In genomic region chr6:119255492-119255891, GRCh38 we compare ENCODE assay signal across 19 cellular contexts.
DNase-seq lines count a peak whose midpoint lies in the region; ATAC-seq and TF ChIP-seq lines count a peak whose summit lies in the region.
"Had no signal": no experiment of that assay in that cellular context is flagged by ENCODE, and none has a peak within 500 bp of the region (broad histone marks: within the 10 kb centered on the region; RNA-seq: fewer than 3 reads in every experiment).

No MANE protein-coding gene starts in this region.

- CTCF ChIA-PET in activated CD8-positive, alpha-beta T cell treated with anti-CD3 and anti-CD28 coated beads, Interleukin-2, amount 10 ng/mL, durations not matched to agents 7 days and 5 days (lab: Charles Lee): no interaction called here
- CTCF ChIA-PET in naive thymus-derived CD4-positive, alpha-beta T cell (lab: Charles Lee): interaction anchor here (0.6 kb wide), 1 partner anchor 326 kb away, joined by 3 read pairs; no protein-coding TSS in a partner anchor

- no peak for TF ChIP-seq CTCF in DND-41 (IDR thresholded peaks at IDR 0.05; ENCODE audit: borderline replicate concordance, extremely low read depth, low read length, poor library complexity, severe bottlenecking)

- H3K9me3 ChIP-seq in DND-41 (ENCODE audit: insufficient read depth, low read length, severe bottlenecking): no peaks in the 10 kb centered on the region
- H3K9me3 ChIP-seq in naive thymus-derived CD4-positive, alpha-beta T cell (ENCODE audit: control insufficient read depth in 2 of 3, low read length in 3 of 3): no peaks in the 10 kb centered on the region
- H3K9me3 ChIP-seq: Peyer's patch had no signal

- no peaks in the 10 kb centered on the region for H3K27me3 ChIP-seq in DND-41 (ENCODE audit: insufficient read depth, low read length, poor library complexity)
- no peaks in the 10 kb centered on the region for H3K27me3 ChIP-seq in naive thymus-derived CD4-positive, alpha-beta T cell (ENCODE audit: control insufficient read depth in 2 of 2, insufficient read depth in 2 of 2, low read length in 2 of 2)
- H3K27me3 ChIP-seq: Peyer's patch had no signal

- no peak overlapping the region for H3K27ac Mint-ChIP-seq in activated CD8-positive, alpha-beta T cell treated with anti-CD3 and anti-CD28 coated beads, Interleukin-2, amount 10 ng/mL, durations not matched to agents 7 days and 5 days
- no peak overlapping the region for H3K27ac Mint-ChIP-seq in naive thymus-derived CD4-positive, alpha-beta T cell
- no peak overlapping the region for H3K27ac Mint-ChIP-seq in immature natural killer cell
- H3K27ac Mint-ChIP-seq: H9 had no signal

- no peaks in the 10 kb centered on the region for H3K9me3 Mint-ChIP-seq in activated CD8-positive, alpha-beta T cell treated with anti-CD3 and anti-CD28 coated beads, Interleukin-2, amount 10 ng/mL, durations not matched to agents 7 days and 5 days (ENCODE audit: insufficient read depth)
- H3K9me3 Mint-ChIP-seq in naive thymus-derived CD4-positive, alpha-beta T cell: peaks cover 0 to 4% (median 0%) of the 10 kb centered on the region in 11 donors
- peaks cover 0 to 2% (median 0%) of the 10 kb centered on the region in 6 donors for H3K9me3 Mint-ChIP-seq in immature natural killer cell
- H3K9me3 Mint-ChIP-seq: H9 had no signal

- no peaks in the 10 kb centered on the region for H3K27me3 Mint-ChIP-seq in activated CD8-positive, alpha-beta T cell treated with anti-CD3 and anti-CD28 coated beads, Interleukin-2, amount 10 ng/mL, durations not matched to agents 7 days and 5 days (ENCODE audit: low read depth)
- H3K27me3 Mint-ChIP-seq in naive thymus-derived CD4-positive, alpha-beta T cell: no peaks in the 10 kb centered on the region
- peaks cover 0 to 2% (median 0%) of the 10 kb centered on the region in 3 donors for H3K27me3 Mint-ChIP-seq in immature natural killer cell (ENCODE audit: low read depth in 3 of 3)

- no peaks in the 10 kb centered on the region for H3K36me3 ChIP-seq in DND-41 (ENCODE audit: insufficient read depth, low read length)
- no peaks in the 10 kb centered on the region for H3K36me3 ChIP-seq in naive thymus-derived CD4-positive, alpha-beta T cell (ENCODE audit: control insufficient read depth in 2 of 3, insufficient read depth in 3 of 3, low read length in 3 of 3)
- H3K36me3 ChIP-seq: Peyer's patch had no signal

- ATAC-seq in DND-41 (ENCODE audit: insufficient read depth, low read depth): peak; percentile 78
- ATAC-seq in activated CD8-positive, alpha-beta T cell treated with anti-CD3 and anti-CD28 coated beads, Interleukin-2, amount 10 ng/mL, durations not matched to agents 7 days and 5 days: peak; percentile 49
- peak; percentile 67 for ATAC-seq in naive thymus-derived CD4-positive, alpha-beta T cell

- no peak overlapping the region for H3K27ac ChIP-seq in DND-41 (ENCODE audit: low read length)
- no peak overlapping the region for H3K27ac ChIP-seq in naive thymus-derived CD4-positive, alpha-beta T cell (ENCODE audit: low read depth, low read length)
- H3K27ac ChIP-seq: C4-2B, Peyer's patch had no signal

- intact Hi-C loops in naive thymus-derived CD4-positive, alpha-beta T cell (cut with micrococcal nuclease): no loop called here
- intact Hi-C loops in head of caudate nucleus (cut with DNase I): no loop called here

- H3K4me1 ChIP-seq in DND-41 (ENCODE audit: insufficient read depth, low read length): peaks cover 11% of the 10 kb centered on the region
- peaks cover 0 to 16% of the 10 kb centered on the region in 2 donors for H3K4me1 ChIP-seq in naive thymus-derived CD4-positive, alpha-beta T cell (ENCODE audit: control insufficient read depth in 2 of 2, insufficient read depth in 2 of 2, low read length in 2 of 2)
- H3K4me1 ChIP-seq: Peyer's patch had no signal

- no peaks in the 10 kb centered on the region for H3K79me2 ChIP-seq in DND-41 (ENCODE audit: insufficient read depth, low read length)

- H3K4me1 Mint-ChIP-seq in activated CD8-positive, alpha-beta T cell treated with anti-CD3 and anti-CD28 coated beads, Interleukin-2, amount 10 ng/mL, durations not matched to agents 7 days and 5 days (ENCODE audit: low read depth): peaks cover 20% of the 10 kb centered on the region
- peaks cover 9 to 38% (median 23%) of the 10 kb centered on the region in 7 donors for H3K4me1 Mint-ChIP-seq in naive thymus-derived CD4-positive, alpha-beta T cell
- peaks cover 20 to 46% of the 10 kb centered on the region in 2 donors for H3K4me1 Mint-ChIP-seq in immature natural killer cell

- H3K36me3 Mint-ChIP-seq in activated CD8-positive, alpha-beta T cell treated with anti-CD3 and anti-CD28 coated beads, Interleukin-2, amount 10 ng/mL, durations not matched to agents 7 days and 5 days (ENCODE audit: low read depth): peaks cover 7% of the 10 kb centered on the region
- peaks cover 0 to 17% (median 12%) of the 10 kb centered on the region in 5 donors for H3K36me3 Mint-ChIP-seq in naive thymus-derived CD4-positive, alpha-beta T cell
- H3K36me3 Mint-ChIP-seq in immature natural killer cell: peaks cover 0 to 13% (median 4%) of the 10 kb centered on the region in 3 donors

- H4K20me1 ChIP-seq in DND-41 (ENCODE audit: insufficient read depth, low read length): no peaks in the 10 kb centered on the region

- H3K9ac ChIP-seq in DND-41 (ENCODE audit: low read depth, low read length): no peak overlapping the region

- no peak overlapping the region for H3K4me3 Mint-ChIP-seq in activated CD8-positive, alpha-beta T cell treated with anti-CD3 and anti-CD28 coated beads, Interleukin-2, amount 10 ng/mL, durations not matched to agents 7 days and 5 days
- peak overlapping the region in 3 of 10 donors; percentile 6 to 46 (median 40) for H3K4me3 Mint-ChIP-seq in naive thymus-derived CD4-positive, alpha-beta T cell
- no peak overlapping the region for H3K4me3 Mint-ChIP-seq in immature natural killer cell
- H3K4me3 Mint-ChIP-seq: H9 had no signal

- no peak for DNase-seq in DND-41
- DNase-seq in HT-29 (ENCODE audit: low spot score): peak; percentile 12
- no peak for DNase-seq in activated CD8-positive, alpha-beta T cell treated with anti-CD3 and anti-CD28 coated beads, Interleukin-2, amount 10 ng/mL, durations not matched to agents 7 days and 5 days
- DNase-seq in naive thymus-derived CD4-positive, alpha-beta T cell: peak in 7 of 9 donors; percentile 3 to 42 (median 22)
- no peak for DNase-seq in NCI-H82 treated with DMSO at 0.1 percent for 48 hours (lab: John Stamatoyannopoulos, UW; ENCODE audit: unreplicated experiment)
- DNase-seq in immature natural killer cell: no peak
- DNase-seq in head of caudate nucleus: no peak
- DNase-seq: ACHN, H9, IMR-90, MM.1S, NCI-H1092, NCI-H146, NCI-H2081, NCI-H2171 treated with DMSO at 0.1 percent for 48 hours, NCI-H446, NCI-H526 treated with DMSO at 0.1 percent for 48 hours, Peyer's patch had no signal

- H2AFZ ChIP-seq in DND-41 (ENCODE audit: low read depth, low read length): no peak overlapping the region

- no peak overlapping the region for H3K4me3 ChIP-seq in DND-41 (ENCODE audit: low read depth in 1 of 2, low read length in 2 of 2)
- no peak overlapping the region for H3K4me3 ChIP-seq in naive thymus-derived CD4-positive, alpha-beta T cell (ENCODE audit: low read length)
- H3K4me3 ChIP-seq: Peyer's patch had no signal

- POLR2A ChIA-PET in activated CD8-positive, alpha-beta T cell treated with anti-CD3 and anti-CD28 coated beads, Interleukin-2, amount 10 ng/mL, durations not matched to agents 7 days and 5 days (lab: Charles Lee): no interaction called here
- POLR2A ChIA-PET in naive thymus-derived CD4-positive, alpha-beta T cell (lab: Charles Lee): no interaction called here

- no peak overlapping the region for H3K4me2 ChIP-seq in DND-41 (ENCODE audit: insufficient read depth, low read length)

Comparison
In these comparisons a context has a peak if more than half of its experiments do, and no peak if none do; other contexts are left out.
1. DNase-seq: peak in HT-29 (single experiment) and naive thymus-derived CD4-positive, alpha-beta T cell (7 of 9); none in DND-41 (single experiment), activated CD8-positive, alpha-beta T cell treated with anti-CD3 and anti-CD28 coated beads, Interleukin-2, amount 10 ng/mL, durations not matched to agents 7 days and 5 days (single experiment), NCI-H82 treated with DMSO at 0.1 percent for 48 hours (single experiment), immature natural killer cell (0 of 3) and head of caudate nucleus (0 of 42).
2. Peak in every context shown above with its lines, with median percentiles within 50 percentile points of each other: ATAC-seq.